9 cellular contexts compared by ENCODE assay signal in genomic region chr14:23605931-23606585, GRCh38. TPM values are rescaled to one million over a fixed set of nuclear protein-coding genes. Genes with fewer than 3 reads are reported as not detected.
A peak's percentile ranks its signal among the peaks of the same experiment; 100 is the strongest.
DNase-seq lines count a peak whose midpoint lies in the region; ATAC-seq, FAIRE-seq and TF ChIP-seq lines count a peak whose summit lies in the region.
"Had no signal": no experiment of that assay in that cellular context is flagged by ENCODE, and none has a peak within 500 bp of the region (broad histone marks: within the 10 kb centered on the region; RNA-seq: fewer than 3 reads in every experiment).

No MANE protein-coding gene starts in this region.

- H3K36me3 Mint-ChIP-seq in activated T-cell treated with anti-CD3 and anti-CD28 coated beads, Interleukin-2, amount 50 U/mL, for 72 hours (ENCODE audit: insufficient read depth in 2 of 2): peaks cover 3 to 5% of the 10 kb centered on the region in 2 donors

- TF ChIP-seq POLR2A in GM12891 (IDR thresholded peaks at IDR 0.05; ENCODE audit: low read depth, low read length): peak; percentile 51; the same call in 1 of the 2 replicates

- DNase-seq in GM12891 (ENCODE audit: insufficient read length, low spot score) (peak; percentile 32), SIG-M5 (lab: John Stamatoyannopoulos, UW) (no peak), NOMO-1 treated with DMSO at 0.1 percent for 48 hours (lab: John Stamatoyannopoulos, UW; ENCODE audit: unreplicated experiment) (no peak), nucleus accumbens (lab: John Stamatoyannopoulos, UW) (no peak)
- peak; percentile 42 to 53 for DNase-seq in activated T-cell treated with anti-CD3 and anti-CD28 coated beads, Interleukin-2, amount 50 U/mL, for 72 hours
- DNase-seq in activated effector memory CD4-positive, alpha-beta T cell treated with anti-CD3 and anti-CD28 coated beads, Interleukin-2, amount 50 U/mL, for 16 hours: no peak

- H3K27me3 Mint-ChIP-seq in activated T-cell treated with anti-CD3 and anti-CD28 coated beads, Interleukin-2, amount 50 U/mL, for 72 hours (ENCODE audit: low read depth): no peaks in the 10 kb centered on the region

- H3K4me3 Mint-ChIP-seq in activated T-cell treated with anti-CD3 and anti-CD28 coated beads, Interleukin-2, amount 50 U/mL, for 72 hours: peak overlapping the region; percentile 26 to 35

- ATAC-seq in GM19351 (IDR thresholded peaks at IDR 0.05; ENCODE audit: unreplicated experiment): peak; percentile 80
- peak; percentile 58 for ATAC-seq in HG03025 (IDR thresholded peaks at IDR 0.05; ENCODE audit: low FRiP score, unreplicated experiment)
- peak; percentile 94 to 95 for ATAC-seq in activated T-cell treated with anti-CD3 and anti-CD28 coated beads, Interleukin-2, amount 50 U/mL, for 72 hours (replicated peaks in 1 of 2)

- H3K4me1 Mint-ChIP-seq in activated T-cell treated with anti-CD3 and anti-CD28 coated beads, Interleukin-2, amount 50 U/mL, for 72 hours (ENCODE audit: low read depth): peaks cover 47% of the 10 kb centered on the region

- peak overlapping the region; percentile 62 for H3K27ac Mint-ChIP-seq in activated T-cell treated with anti-CD3 and anti-CD28 coated beads, Interleukin-2, amount 50 U/mL, for 72 hours

- FAIRE-seq in GM12891 (lab: Jason Lieb, UNC): peak; percentile 78

- peaks cover 4 to 7% of the 10 kb centered on the region in 2 donors for H3K9me3 Mint-ChIP-seq in activated T-cell treated with anti-CD3 and anti-CD28 coated beads, Interleukin-2, amount 50 U/mL, for 72 hours

TF ChIP-seq in GM12891, 5 proteins besides CTCF, POLR2A, EP300 and RAD21:
- TF ChIP-seq POU2F2 (IDR thresholded peaks at IDR 0.05; ENCODE audit: low read depth, low read length): no peak; the same call in 1 of the 2 replicates
- peak; percentile 74 for TF ChIP-seq SPI1 (IDR thresholded peaks at IDR 0.05; ENCODE audit: low read depth, low read length)
- TF ChIP-seq TAF1 (IDR thresholded peaks at IDR 0.05; ENCODE audit: low read depth, low read length): 0 out of 2 replicates have a peak, but pooled peaks have one; percentile 47
- TF ChIP-seq POLR2AphosphoS5 (IDR thresholded peaks at IDR 0.05; ENCODE audit: low read depth, low read length): peak; percentile 71; the same call in 1 of the 2 replicates
- no peak for TF ChIP-seq PAX5 (IDR thresholded peaks at IDR 0.05; ENCODE audit: insufficient read depth, low read length, severe bottlenecking)

RNA-seq across cellular contexts. Expression of gene JPH4, which starts 27.5 kb away (rescaled TPM):
- polyA plus RNA-seq in GM12891 (2012; ENCODE audit: low read depth, missing spikeins): 11.0 TPM
- total RNA-seq in activated T-cell treated with anti-CD3 and anti-CD28 coated beads, Interleukin-2, amount 50 U/mL, for 72 hours: 1 to 10 TPM; 1.2 to 1.5 TPM

RNA-seq across cellular contexts. Expression of gene DHRS2, which starts 30.1 kb away (rescaled TPM):
- 1.0 TPM for polyA plus RNA-seq in GM12891 (2012; ENCODE audit: low read depth, missing spikeins)
- total RNA-seq in activated T-cell treated with anti-CD3 and anti-CD28 coated beads, Interleukin-2, amount 50 U/mL, for 72 hours: 10 to 100 TPM in 1 of 2 donors, 1 to 10 TPM in 1; 5.0 to 10.6 TPM
- total RNA-seq: skeletal muscle tissue had no signal

RNA-seq across cellular contexts. Expression of gene AP1G2, which starts 38.5 kb away (rescaled TPM):
- 78.3 TPM for polyA plus RNA-seq in GM12891 (2012; ENCODE audit: low read depth, missing spikeins)
- 100 to 1,000 TPM; 211 to 233 TPM for total RNA-seq in activated T-cell treated with anti-CD3 and anti-CD28 coated beads, Interleukin-2, amount 50 U/mL, for 72 hours

RNA-seq across cellular contexts. Expression of gene THTPA, which starts 50.0 kb away (rescaled TPM):
- 8.0 TPM for polyA plus RNA-seq in GM12891 (2012; ENCODE audit: low read depth, missing spikeins)
- 1 to 10 TPM; 6.5 to 7.4 TPM for total RNA-seq in activated T-cell treated with anti-CD3 and anti-CD28 coated beads, Interleukin-2, amount 50 U/mL, for 72 hours

RNA-seq across cellular contexts. Expression of gene ZFHX2, which starts 54.5 kb away (rescaled TPM):
- 0.65 TPM for polyA plus RNA-seq in GM12891 (2012; ENCODE audit: low read depth, missing spikeins)
- total RNA-seq in activated T-cell treated with anti-CD3 and anti-CD28 coated beads, Interleukin-2, amount 50 U/mL, for 72 hours: 1 to 10 TPM; 1.9 to 3.7 TPM
- total RNA-seq: skeletal muscle tissue had no signal

Comparison
In these comparisons a context has a peak if more than half of its experiments do, and no peak if none do; other contexts are left out.
1. DNase-seq: peak in GM12891 (single experiment) and activated T-cell treated with anti-CD3 and anti-CD28 coated beads, Interleukin-2, amount 50 U/mL, for 72 hours (2 of 2); none in SIG-M5 (single experiment), NOMO-1 treated with DMSO at 0.1 percent for 48 hours (single experiment), nucleus accumbens (0 of 56) and activated effector memory CD4-positive, alpha-beta T cell treated with anti-CD3 and anti-CD28 coated beads, Interleukin-2, amount 50 U/mL, for 16 hours (single experiment).
2. Peak in every context shown above with its lines, with median percentiles within 50 percentile points of each other: ATAC-seq.